ENCODE assay signal across 10 cellular contexts in genomic region chr11:33891714-33892327, GRCh38. TPM values are rescaled to one million over a fixed set of nuclear protein-coding genes. Genes with fewer than 3 reads are reported as not detected.
DNase-seq lines count a peak whose midpoint lies in the region; ATAC-seq and TF ChIP-seq lines count a peak whose summit lies in the region.
"Had no signal": no experiment of that assay in that cellular context is flagged by ENCODE, and none has a peak within 500 bp of the region (broad histone marks: within the 10 kb centered on the region; RNA-seq: fewer than 3 reads in every experiment).

Gene LMO2, minus strand, starts transcription at chr11:33892076. Its CDS starts 22,360 bp downstream, at chr11:33869716.

- POLR2A ChIA-PET in activated CD4-positive, alpha-beta memory T cell treated with anti-CD3 and anti-CD28 coated beads for 36 hours (lab: Charles Lee), result no interaction called here

- no peaks in the 10 kb centered on the region for H3K36me3 Mint-ChIP-seq in neural crest cell (ENCODE audit: low read depth)
- no peaks in the 10 kb centered on the region for H3K36me3 Mint-ChIP-seq in Calu3 (ENCODE audit: insufficient read depth, unreplicated experiment)
- H3K36me3 Mint-ChIP-seq in activated CD4-positive, alpha-beta memory T cell treated with anti-CD3 and anti-CD28 coated beads for 36 hours, result peaks cover 2% of the 10 kb centered on the region

- H3K27ac Mint-ChIP-seq in neural crest cell (ENCODE audit: unreplicated experiment) (peak within 1 kb of the TSS; percentile 24), Calu3 (ENCODE audit: unreplicated experiment) (no peak within 1 kb of the TSS)
- H3K27ac Mint-ChIP-seq in activated CD4-positive, alpha-beta memory T cell treated with anti-CD3 and anti-CD28 coated beads for 36 hours, result no peak within 1 kb of the TSS

- H3K4me3 Mint-ChIP-seq in neural crest cell (no peak within 1 kb of the TSS), Calu3 (ENCODE audit: low read depth, unreplicated experiment) (no peak within 1 kb of the TSS)
- H3K4me3 Mint-ChIP-seq in activated CD4-positive, alpha-beta memory T cell treated with anti-CD3 and anti-CD28 coated beads for 36 hours, result no peak within 1 kb of the TSS

- H3K4me1 Mint-ChIP-seq in neural crest cell, result peaks cover 30% of the 10 kb centered on the region
- H3K4me1 Mint-ChIP-seq in Calu3 (ENCODE audit: low read depth, unreplicated experiment), result no peaks in the 10 kb centered on the region
- H3K4me1 Mint-ChIP-seq in activated CD4-positive, alpha-beta memory T cell treated with anti-CD3 and anti-CD28 coated beads for 36 hours (ENCODE audit: low read depth), result peaks cover 31% of the 10 kb centered on the region

- CTCF ChIA-PET in Calu3 (lab: Charles Lee), result interaction anchor here (0.6 kb wide), 1 partner anchor 101 kb away, joined by 4 read pairs; no protein-coding TSS in a partner anchor
- CTCF ChIA-PET in activated CD4-positive, alpha-beta memory T cell treated with anti-CD3 and anti-CD28 coated beads for 36 hours (lab: Charles Lee), result no interaction called here

- no peaks in the 10 kb centered on the region for H3K27me3 Mint-ChIP-seq in neural crest cell (ENCODE audit: low read depth)
- peaks cover 82% of the 10 kb centered on the region for H3K27me3 Mint-ChIP-seq in Calu3 (ENCODE audit: unreplicated experiment)
- H3K27me3 Mint-ChIP-seq in activated CD4-positive, alpha-beta memory T cell treated with anti-CD3 and anti-CD28 coated beads for 36 hours, result peaks cover 80% of the 10 kb centered on the region

- no peak for TF ChIP-seq CTCF in neural crest cell (conservative IDR thresholded peaks at IDR 0.05)
- TF ChIP-seq CTCF in Calu3 (IDR thresholded peaks at IDR 0.05; ENCODE audit: unreplicated experiment), result no peak

- DNase-seq in GF-D8 (lab: John Stamatoyannopoulos, UW) (peak; percentile 80), NCI-H1436 (lab: John Stamatoyannopoulos, UW) (peak; percentile 85), amniotic epithelial cell (ENCODE audit: low read depth) (peak; percentile 15), neural crest cell (ENCODE audit: low read depth, low spot score) (no peak), Calu3 (no peak)
- DNase-seq in activated CD4-positive, alpha-beta memory T cell treated with anti-CD3 and anti-CD28 coated beads for 36 hours, result no peak
- DNase-seq in activated effector memory CD4-positive, alpha-beta T cell treated with Interleukin-2 at 50 U/mL for 16 hours, result no peak
- DNase-seq: heart right ventricle had no signal

- ATAC-seq in GM19467 (IDR thresholded peaks at IDR 0.05; ENCODE audit: unreplicated experiment), result no peak

- intact Hi-C loops in Calu3 (cut with micrococcal nuclease; ENCODE audit: unreplicated experiment), result no loop called here
- intact Hi-C loops in activated CD4-positive, alpha-beta memory T cell treated with anti-CD3 and anti-CD28 coated beads for 36 hours (cut with micrococcal nuclease), result loop anchor here (5.0 to 10.0 kb wide), 2 partner anchors 155 to 877 kb away; partner anchors contain the start of genes CD59 and DEPDC7

- no TSS peak for BruUV-seq in Calu3 (replicated peaks; lab: Mats Ljungman, UMichigan)

- no peaks in the 10 kb centered on the region for H3K9me3 Mint-ChIP-seq in neural crest cell
- H3K9me3 Mint-ChIP-seq in Calu3 (ENCODE audit: low read depth, unreplicated experiment), result no peaks in the 10 kb centered on the region
- H3K9me3 Mint-ChIP-seq in activated CD4-positive, alpha-beta memory T cell treated with anti-CD3 and anti-CD28 coated beads for 36 hours, result peaks cover 3% of the 10 kb centered on the region

RNA-seq across cellular contexts. Expression of gene LMO2, which starts in this region (rescaled TPM):
- total RNA-seq in neural crest cell, result 0.49 TPM in 1 of 2 replicates, not detected in the other
- total RNA-seq in Calu3 (2022), result 0.38 and 1.3 TPM in 2 replicates
- total RNA-seq in activated CD4-positive, alpha-beta memory T cell treated with anti-CD3 and anti-CD28 coated beads for 36 hours, result not detected
- total RNA-seq: T-helper 2 cell treated with Interferon-gamma antibody and Interleukin-4, amounts not matched to agents 100 ng/mL and 5 ng/mL, for 36 hours had no signal

Comparison
In these comparisons a context has a peak if more than half of its experiments do, and no peak if none do; other contexts are left out.
1. DNase-seq: peak in GF-D8 (single experiment), NCI-H1436 (single experiment) and amniotic epithelial cell (single experiment); none in neural crest cell (single experiment), Calu3 (single experiment), activated CD4-positive, alpha-beta memory T cell treated with anti-CD3 and anti-CD28 coated beads for 36 hours (single experiment) and activated effector memory CD4-positive, alpha-beta T cell treated with Interleukin-2 at 50 U/mL for 16 hours (single experiment).